1 cellular context compared by ENCODE assay signal in genomic region chr3:11721114-11721440, GRCh38.
TF ChIP-seq lines count a peak whose summit lies in the region.

No MANE protein-coding gene starts in this region.

TF ChIP-seq in H1, 55 proteins besides CTCF, POLR2A, EP300 and RAD21 (continued from another document):
- TF ChIP-seq CHD7 (IDR thresholded peaks at IDR 0.05; ENCODE audit: insufficient replicate concordance, low read length) (no peak), EZH2 (IDR thresholded peaks at IDR 0.05; ENCODE audit: low read depth, low read length, severe bottlenecking) (no peak), FOSL1 (IDR thresholded peaks at IDR 0.05; ENCODE audit: insufficient read depth, low read depth, low read length) (no peak), E2F6 (IDR thresholded peaks at IDR 0.05) (no peak), TBP (IDR thresholded peaks at IDR 0.05; ENCODE audit: low read depth, low read length) (no peak), HDAC6 (IDR thresholded peaks at IDR 0.05; ENCODE audit: low read depth, low read length) (no peak), YY1 (IDR thresholded peaks at IDR 0.05; ENCODE audit: low read depth, low read length) (no peak)
